Comparison of ENCODE assay signal across 13 cellular contexts in genomic region chr5:95957804-95958203, GRCh38. TPM values are rescaled to one million over a fixed set of nuclear protein-coding genes. Genes with fewer than 3 reads are reported as not detected.
DNase-seq lines count a peak whose midpoint lies in the region; ATAC-seq and TF ChIP-seq lines count a peak whose summit lies in the region.
"Had no signal": no experiment of that assay in that cellular context is flagged by ENCODE, and none has a peak within 500 bp of the region (broad histone marks: within the 10 kb centered on the region; RNA-seq: fewer than 3 reads in every experiment).

No MANE protein-coding gene starts in this region.

- no peak overlapping the region for H3K14ac ChIP-seq in neuronal stem cell (ENCODE audit: low read length)

- no peak overlapping the region for H2BK5ac ChIP-seq in neuronal stem cell (ENCODE audit: low read length)

- H2BK15ac ChIP-seq in neuronal stem cell (ENCODE audit: low read length): no peak overlapping the region

- TF ChIP-seq CTCF in glutamatergic neuron (IDR thresholded peaks at IDR 0.05; ENCODE audit: partially characterized antibody, unreplicated experiment): no peak

- no peak for ATAC-seq in activated T-cell treated with anti-CD3 and anti-CD28 coated beads, Interleukin-2, amount 50 U/mL, for 4 hours
- no peak for ATAC-seq in HG03025 (IDR thresholded peaks at IDR 0.05; ENCODE audit: low FRiP score, unreplicated experiment)

- H3K4me3 ChIP-seq in neuronal stem cell (ENCODE audit: low read length in 2 of 2): no peak overlapping the region
- H3K4me3 ChIP-seq: BLaER1 had no signal

- no peaks in the 10 kb centered on the region for H3K9me3 Mint-ChIP-seq in activated T-cell treated with anti-CD3 and anti-CD28 coated beads, Interleukin-2, amount 50 U/mL, for 4 hours
- H3K9me3 Mint-ChIP-seq in activated CD4-positive, alpha-beta memory T cell treated with anti-CD3 and anti-CD28 coated beads for 36 hours: no peaks in the 10 kb centered on the region
- H3K9me3 Mint-ChIP-seq in glutamatergic neuron (ENCODE audit: unreplicated experiment): peaks cover 22% of the 10 kb centered on the region
- H3K9me3 Mint-ChIP-seq: T-helper 2 cell treated with Interferon-gamma antibody and Interleukin-4, amounts not matched to agents 5 μg/mL and 100 μg/mL, for 36 hours had no signal

- no peak overlapping the region for H3K4me2 ChIP-seq in neuronal stem cell (ENCODE audit: insufficient read depth, low read length, poor library complexity, severe bottlenecking)
- H3K4me2 ChIP-seq: BLaER1 had no signal

- H3K4me3 Mint-ChIP-seq in activated T-cell treated with anti-CD3 and anti-CD28 coated beads, Interleukin-2, amount 50 U/mL, for 4 hours: peak overlapping the region; percentile 97
- peak overlapping the region; percentile 52 for H3K4me3 Mint-ChIP-seq in activated CD4-positive, alpha-beta memory T cell treated with anti-CD3 and anti-CD28 coated beads for 36 hours
- H3K4me3 Mint-ChIP-seq in glutamatergic neuron (ENCODE audit: unreplicated experiment): peak overlapping the region; percentile 98
- H3K4me3 Mint-ChIP-seq: T-helper 2 cell treated with Interferon-gamma antibody and Interleukin-4, amounts not matched to agents 5 μg/mL and 100 μg/mL, for 36 hours had no signal

- no peak overlapping the region for H3K23ac ChIP-seq in neuronal stem cell (ENCODE audit: low read depth, low read length, poor library complexity)

- H3K9me3 ChIP-seq in neuronal stem cell (replicated peaks in 1 of 2; ENCODE audit: control insufficient read depth in 2 of 2, insufficient read depth in 1 of 2, low read depth in 1 of 2, low read length in 2 of 2): no peaks in the 10 kb centered on the region
- H3K9me3 ChIP-seq: BLaER1 had no signal

- DNase-seq in activated T-cell treated with anti-CD3 and anti-CD28 coated beads, Interleukin-2, amount 50 U/mL, for 4 hours: no peak
- DNase-seq in activated T-cell treated with anti-CD3 and anti-CD28 coated beads, Interleukin-2, amount 50 U/mL, for 1 hour: no peak
- DNase-seq in activated CD4-positive, alpha-beta memory T cell treated with anti-CD3 and anti-CD28 coated beads for 36 hours: no peak
- DNase-seq in glutamatergic neuron: no peak
- peak; percentile 26 for DNase-seq in superior temporal gyrus (ENCODE audit: extremely low spot score)
- DNase-seq in NK-92 (lab: John Stamatoyannopoulos, UW; ENCODE audit: unreplicated experiment): no peak
- DNase-seq in neuronal stem cell (ENCODE audit: low spot score): no peak
- DNase-seq: activated gamma-delta T cell treated with Interleukin-2 at 50 U/mL for 16 hours; NCI-H1105; NK-92 treated with Interleukin-12 subunit alpha and Interleukin-12 subunit beta, amount 100 ng/mL, for 24 hours had no signal

- H3K27ac ChIP-seq in neuronal stem cell (replicated peaks; ENCODE audit: low read length): no peak overlapping the region
- H3K27ac ChIP-seq: BLaER1 had no signal

- no peak overlapping the region for H3K9ac ChIP-seq in neuronal stem cell (ENCODE audit: low read depth, low read length, poor library complexity)
- H3K9ac ChIP-seq: BLaER1 had no signal

- peaks cover 22 to 23% of the 10 kb centered on the region in 2 donors for H3K4me1 ChIP-seq in neuronal stem cell (ENCODE audit: control insufficient read depth in 2 of 2, insufficient read depth in 1 of 2, low read depth in 1 of 2, low read length in 2 of 2)

- no peak overlapping the region for H3K4ac ChIP-seq in neuronal stem cell (ENCODE audit: low read length)

- H2BK120ac ChIP-seq in neuronal stem cell (ENCODE audit: low read depth, low read length): no peak overlapping the region

- H3K27ac Mint-ChIP-seq in activated CD4-positive, alpha-beta memory T cell treated with anti-CD3 and anti-CD28 coated beads for 36 hours: no peak overlapping the region
- peak overlapping the region; percentile 54 for H3K27ac Mint-ChIP-seq in glutamatergic neuron (ENCODE audit: unreplicated experiment)
- H3K27ac Mint-ChIP-seq: T-helper 2 cell treated with Interferon-gamma antibody and Interleukin-4, amounts not matched to agents 5 μg/mL and 100 μg/mL, for 36 hours had no signal

- no peak overlapping the region for H2AFZ ChIP-seq in neuronal stem cell (ENCODE audit: low read length)

- H3K27me3 Mint-ChIP-seq in activated T-cell treated with anti-CD3 and anti-CD28 coated beads, Interleukin-2, amount 50 U/mL, for 4 hours (ENCODE audit: low read depth): no peaks in the 10 kb centered on the region
- H3K27me3 Mint-ChIP-seq in activated CD4-positive, alpha-beta memory T cell treated with anti-CD3 and anti-CD28 coated beads for 36 hours: no peaks in the 10 kb centered on the region
- H3K27me3 Mint-ChIP-seq in glutamatergic neuron (ENCODE audit: unreplicated experiment): peaks cover 19% of the 10 kb centered on the region

- intact Hi-C loops in activated CD4-positive, alpha-beta memory T cell treated with anti-CD3 and anti-CD28 coated beads for 36 hours (cut with micrococcal nuclease): no loop called here

- WGBS in neuronal stem cell (ENCODE audit: extremely low coverage in 2 of 2, insufficient read length in 2 of 2, insufficient replicate concordance in 1 of 2), 2 donors: no CpG with 5 or more reads among the region's 3 CpGs

- H3K27me3 ChIP-seq in neuronal stem cell (ENCODE audit: control insufficient read depth in 3 of 3, insufficient read depth in 3 of 3, low read depth in 1 of 3, low read length in 3 of 3): peaks cover 0 to 6% (median 0%) of the 10 kb centered on the region in 3 experiments

- POLR2A ChIA-PET in activated CD4-positive, alpha-beta memory T cell treated with anti-CD3 and anti-CD28 coated beads for 36 hours (lab: Charles Lee): interaction anchor here (1.2 kb wide), 1 partner anchor 14 kb away, joined by 3 read pairs; no protein-coding TSS in a partner anchor

- no peaks in the 10 kb centered on the region for H3K36me3 ChIP-seq in neuronal stem cell (replicated peaks in 1 of 2; ENCODE audit: control insufficient read depth in 2 of 2, insufficient read depth in 2 of 2, low read length in 2 of 2)
- H3K36me3 ChIP-seq: BLaER1 had no signal

- peaks cover 24% of the 10 kb centered on the region for H3K36me3 Mint-ChIP-seq in activated T-cell treated with anti-CD3 and anti-CD28 coated beads, Interleukin-2, amount 50 U/mL, for 4 hours (ENCODE audit: insufficient read depth)
- peaks cover 32% of the 10 kb centered on the region for H3K36me3 Mint-ChIP-seq in activated CD4-positive, alpha-beta memory T cell treated with anti-CD3 and anti-CD28 coated beads for 36 hours
- no peaks in the 10 kb centered on the region for H3K36me3 Mint-ChIP-seq in glutamatergic neuron (ENCODE audit: unreplicated experiment)

- H2BK12ac ChIP-seq in neuronal stem cell (ENCODE audit: low read length): no peak overlapping the region

- CTCF ChIA-PET in activated CD4-positive, alpha-beta memory T cell treated with anti-CD3 and anti-CD28 coated beads for 36 hours (lab: Charles Lee): interaction anchor here (0.9 to 6.4 kb wide), 3 partner anchors 99 to 387 kb away, joined by 3 to 46 read pairs (median 5); no protein-coding TSS in a partner anchor

- H2AK5ac ChIP-seq in neuronal stem cell (ENCODE audit: low read depth, low read length): no peak overlapping the region

- peaks cover 56% of the 10 kb centered on the region for H3K4me1 Mint-ChIP-seq in activated T-cell treated with anti-CD3 and anti-CD28 coated beads, Interleukin-2, amount 50 U/mL, for 4 hours (ENCODE audit: low read depth)
- H3K4me1 Mint-ChIP-seq in activated CD4-positive, alpha-beta memory T cell treated with anti-CD3 and anti-CD28 coated beads for 36 hours (ENCODE audit: low read depth): peaks cover 59% of the 10 kb centered on the region
- peaks cover 37% of the 10 kb centered on the region for H3K4me1 Mint-ChIP-seq in glutamatergic neuron (ENCODE audit: low read depth, unreplicated experiment)

- peaks cover 10% of the 10 kb centered on the region for H3K79me1 ChIP-seq in neuronal stem cell (ENCODE audit: low read depth, low read length)

- H3K18ac ChIP-seq in neuronal stem cell (ENCODE audit: low read length): no peak overlapping the region

- H4K8ac ChIP-seq in neuronal stem cell (ENCODE audit: low read depth, low read length): no peak overlapping the region

- no peak overlapping the region for H4K91ac ChIP-seq in neuronal stem cell (ENCODE audit: low read depth, low read length, poor library complexity)

RNA-seq across cellular contexts. Expression of gene ELL2, which starts 3.8 kb away (rescaled TPM):
- total RNA-seq in activated T-cell treated with anti-CD3 and anti-CD28 coated beads, Interleukin-2, amount 50 U/mL, for 4 hours: 100 to 1,000 TPM in 1 of 3 donors, 10 to 100 TPM in 2; 69.7 to 103 (median 87.0) TPM
- total RNA-seq in activated CD4-positive, alpha-beta memory T cell treated with anti-CD3 and anti-CD28 coated beads for 36 hours: 100 to 1,000 TPM; 127 to 132 TPM
- 97.0 TPM for total RNA-seq in glutamatergic neuron (ENCODE audit: unreplicated experiment)
- polyA plus RNA-seq in neuronal stem cell (2013, experiment 1 of 2): 5.8 TPM
- 6.5 TPM for polyA plus RNA-seq in neuronal stem cell (2013, experiment 2 of 2)
